Comparison of ENCODE assay signal across 10 cellular contexts in the genomic region with DNA sequence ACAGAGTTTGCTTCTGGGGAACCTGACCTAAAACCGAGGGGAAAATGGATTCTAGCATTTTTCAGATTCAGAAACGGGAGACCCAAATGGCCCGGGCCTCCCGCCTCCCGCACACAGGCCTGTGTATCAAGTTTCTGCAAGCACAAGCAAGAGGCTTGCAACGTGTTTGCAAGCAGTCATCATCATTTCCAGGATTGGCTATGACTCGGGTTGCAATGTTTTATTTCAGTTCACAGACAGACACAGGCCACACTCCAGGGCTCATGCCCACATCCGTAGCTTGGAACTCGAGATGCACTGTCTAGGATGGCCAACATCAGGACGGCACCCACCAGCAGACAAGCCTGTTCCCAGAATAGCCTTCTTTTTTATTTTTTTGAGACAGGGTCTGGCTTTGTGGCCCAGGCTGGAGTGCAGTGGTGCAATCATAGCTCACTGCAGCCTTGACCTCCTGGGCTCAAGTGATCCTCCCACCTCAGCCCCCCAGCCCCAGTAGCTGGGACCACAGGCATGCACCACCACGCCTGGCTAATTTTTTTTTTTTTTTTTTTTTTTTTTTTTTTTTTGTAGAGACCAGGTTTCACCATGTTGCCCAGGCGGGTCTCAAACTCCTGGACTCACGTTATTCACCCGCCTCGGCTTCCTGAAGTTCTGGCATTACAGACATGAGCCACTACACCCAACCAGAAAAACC.
DNase-seq lines count a peak whose midpoint lies in the region; ATAC-seq and TF ChIP-seq lines count a peak whose summit lies in the region.
"Had no signal": no experiment of that assay in that cellular context is flagged by ENCODE, and none has a peak within 500 bp of the region (broad histone marks: within the 10 kb centered on the region; RNA-seq: fewer than 3 reads in every experiment).

No MANE protein-coding gene starts in this region.

- H3K4me3 Mint-ChIP-seq in nephron progenitor cell: peak overlapping the region; percentile 29

- POLR2A ChIA-PET in OCI-LY7 (lab: Charles Lee): no interaction called here

- H3K79me2 ChIP-seq in OCI-LY7 (ENCODE audit: insufficient read depth, low read depth, low read length): no peaks in the 10 kb centered on the region
- H3K79me2 ChIP-seq in Karpas-422 (ENCODE audit: low read length): no peaks in the 10 kb centered on the region

- H3K9ac ChIP-seq in Karpas-422 (ENCODE audit: low read length): no peak overlapping the region

- H3K4me3 ChIP-seq in OCI-LY7 (ENCODE audit: low read depth, low read length, poor library complexity, severe bottlenecking) (no peak overlapping the region), fibroblast of mammary gland (ENCODE audit: control insufficient read depth, low read depth, low read length) (peak overlapping the region; percentile 15), Karpas-422 (ENCODE audit: low read length) (no peak overlapping the region)

- H3K27me3 ChIP-seq in Karpas-422 (ENCODE audit: low read length): no peaks in the 10 kb centered on the region

- DNase-seq in AG08395 (ENCODE audit: low spot score) (peak; percentile 78), OCI-LY7 (ENCODE audit: low spot score) (no peak), fibroblast of mammary gland (ENCODE audit: low read depth) (peak; percentile 81), nephron progenitor cell (no peak), Karpas-422 (no peak)
- no peak for DNase-seq in NK-92 treated with Interleukin-12 subunit alpha and Interleukin-12 subunit beta, amount 100 ng/mL, for 24 hours (lab: John Stamatoyannopoulos, UW)
- DNase-seq: DMS 273 treated with DMSO at 0.1 percent for 48 hours, NCI-H2081 treated with DMSO at 0.1 percent for 48 hours had no signal

- peak overlapping the region; percentile 82; the same call in 1 of the 2 replicates for H2AFZ ChIP-seq in OCI-LY7 (ENCODE audit: low read length)
- no peak overlapping the region for H2AFZ ChIP-seq in Karpas-422 (ENCODE audit: low read length)

- H3K27ac ChIP-seq in OCI-LY7 (ENCODE audit: low read depth, low read length, poor library complexity, severe bottlenecking): no peak overlapping the region
- H3K27ac ChIP-seq in Karpas-422 (ENCODE audit: low read length): no peak overlapping the region

- CTCF ChIA-PET in OCI-LY7 (lab: Charles Lee; ENCODE audit: unreplicated experiment): no interaction called here

- no TSS peak for BruUV-seq in OCI-LY7 (replicated peaks; lab: Mats Ljungman, UMichigan)

- H3K36me3 ChIP-seq in OCI-LY7 (ENCODE audit: insufficient read depth, low read length) (no peaks in the 10 kb centered on the region), Karpas-422 (ENCODE audit: insufficient read depth, low read length) (no peaks in the 10 kb centered on the region)

- no peaks in the 10 kb centered on the region for H3K36me3 Mint-ChIP-seq in nephron progenitor cell (ENCODE audit: low read depth)

- H3K9me2 ChIP-seq in OCI-LY7 (ENCODE audit: insufficient read depth, low read length) (no peaks in the 10 kb centered on the region), Karpas-422 (replicated peaks; ENCODE audit: insufficient read depth, low read length) (no peaks in the 10 kb centered on the region)

- no peaks in the 10 kb centered on the region for H3K9me3 ChIP-seq in OCI-LY7 (ENCODE audit: low read length)
- no peaks in the 10 kb centered on the region for H3K9me3 ChIP-seq in Karpas-422 (ENCODE audit: low read length)

- TF ChIP-seq CTCF in OCI-LY7 (conservative IDR thresholded peaks at IDR 0.05; ENCODE audit: low read length) (no peak), fibroblast of mammary gland (conservative IDR thresholded peaks at IDR 0.05; ENCODE audit: control insufficient read depth, insufficient read depth, low read depth, low read length) (no peak), nephron progenitor cell (IDR thresholded peaks at IDR 0.05) (no peak)

- no peak overlapping the region for H3K4me2 ChIP-seq in OCI-LY7 (ENCODE audit: low read length)
- H3K4me2 ChIP-seq in Karpas-422 (ENCODE audit: low read depth, low read length, poor library complexity, severe bottlenecking): no peak overlapping the region

- peaks cover 13% of the 10 kb centered on the region for H3K4me1 Mint-ChIP-seq in nephron progenitor cell

- H3K9me3 Mint-ChIP-seq in nephron progenitor cell: no peaks in the 10 kb centered on the region

- H3K27ac Mint-ChIP-seq in nephron progenitor cell: no peak overlapping the region

- H3K4me1 ChIP-seq in OCI-LY7 (ENCODE audit: insufficient read depth, low read length, poor library complexity, severe bottlenecking) (peaks cover 3% of the 10 kb centered on the region), Karpas-422 (ENCODE audit: low read length) (no peaks in the 10 kb centered on the region)

- peaks cover 3% of the 10 kb centered on the region for H3K27me3 Mint-ChIP-seq in nephron progenitor cell (ENCODE audit: low read depth, poor library complexity)

- ATAC-seq in HG03280 (IDR thresholded peaks at IDR 0.05; ENCODE audit: unreplicated experiment) (no peak), GM19328 (IDR thresholded peaks at IDR 0.05; ENCODE audit: unreplicated experiment) (no peak)

- no peaks in the 10 kb centered on the region for H4K20me1 ChIP-seq in OCI-LY7 (ENCODE audit: insufficient read depth, low read length)
- no peaks in the 10 kb centered on the region for H4K20me1 ChIP-seq in Karpas-422 (ENCODE audit: insufficient read depth, low read depth, low read length)

- intact Hi-C loops in OCI-LY7 (cut with micrococcal nuclease; ENCODE audit: unreplicated experiment): no loop called here

Comparison
In these comparisons a context has a peak if more than half of its experiments do, and no peak if none do; other contexts are left out.
1. DNase-seq: peak in AG08395 (single experiment) and fibroblast of mammary gland (single experiment); none in OCI-LY7 (single experiment), nephron progenitor cell (single experiment), NK-92 treated with Interleukin-12 subunit alpha and Interleukin-12 subunit beta, amount 100 ng/mL, for 24 hours (single experiment) and Karpas-422 (single experiment).